ENCODE assay signal across 10 cellular contexts in the genomic region with DNA sequence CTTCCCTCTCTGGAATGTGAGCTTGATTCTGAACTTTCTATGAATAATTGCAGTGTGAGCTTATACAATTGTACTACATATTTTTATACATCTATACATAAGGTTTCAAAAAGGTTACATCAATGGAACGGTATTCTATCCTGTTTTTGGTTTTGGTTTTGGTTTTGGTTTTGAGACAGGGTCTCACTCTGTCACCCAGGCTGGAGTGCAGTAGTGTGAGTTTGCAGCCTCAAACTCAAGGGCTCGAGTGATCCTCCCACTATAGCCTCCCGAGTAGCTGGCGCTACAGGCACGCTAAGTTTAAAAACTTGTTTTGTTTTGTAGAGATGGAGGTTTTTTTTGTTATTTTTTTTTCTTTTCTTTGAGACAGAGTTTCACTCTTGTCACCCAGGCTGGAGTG. TPM values are rescaled to one million over a fixed set of nuclear protein-coding genes. Genes with fewer than 3 reads are reported as not detected.
DNase-seq lines count a peak whose midpoint lies in the region; ATAC-seq and TF ChIP-seq lines count a peak whose summit lies in the region.
"Had no signal": no experiment of that assay in that cellular context is flagged by ENCODE, and none has a peak within 500 bp of the region (broad histone marks: within the 10 kb centered on the region; RNA-seq: fewer than 3 reads in every experiment).

No MANE protein-coding gene starts in this region.

- H3K4me3 Mint-ChIP-seq in activated CD4-positive, alpha-beta T cell treated with anti-CD3 and anti-CD28 coated beads, Interleukin-2, amount 10 ng/mL, durations not matched to agents 24 days and 14 days: peak overlapping the region; percentile 70
- peak overlapping the region; percentile 69 for H3K4me3 Mint-ChIP-seq in activated CD8-positive, alpha-beta T cell treated with anti-CD3 and anti-CD28 coated beads for 36 hours
- no peak overlapping the region for H3K4me3 Mint-ChIP-seq in nephron

- peaks cover 4% of the 10 kb centered on the region for H3K4me1 Mint-ChIP-seq in activated CD4-positive, alpha-beta T cell treated with anti-CD3 and anti-CD28 coated beads, Interleukin-2, amount 10 ng/mL, durations not matched to agents 24 days and 14 days
- H3K4me1 Mint-ChIP-seq in activated CD8-positive, alpha-beta T cell treated with anti-CD3 and anti-CD28 coated beads for 36 hours (ENCODE audit: low read depth): peaks cover 21% of the 10 kb centered on the region
- H3K4me1 Mint-ChIP-seq in nephron: peaks cover 5% of the 10 kb centered on the region

- no peaks in the 10 kb centered on the region for H3K27me3 Mint-ChIP-seq in activated CD4-positive, alpha-beta T cell treated with anti-CD3 and anti-CD28 coated beads, Interleukin-2, amount 10 ng/mL, durations not matched to agents 24 days and 14 days
- H3K27me3 Mint-ChIP-seq in activated CD8-positive, alpha-beta T cell treated with anti-CD3 and anti-CD28 coated beads for 36 hours: no peaks in the 10 kb centered on the region
- no peaks in the 10 kb centered on the region for H3K27me3 Mint-ChIP-seq in nephron (ENCODE audit: low read depth)

- no peaks in the 10 kb centered on the region for H3K36me3 Mint-ChIP-seq in activated CD4-positive, alpha-beta T cell treated with anti-CD3 and anti-CD28 coated beads, Interleukin-2, amount 10 ng/mL, durations not matched to agents 24 days and 14 days (ENCODE audit: low read depth)
- H3K36me3 Mint-ChIP-seq in activated CD8-positive, alpha-beta T cell treated with anti-CD3 and anti-CD28 coated beads for 36 hours (ENCODE audit: low read depth): no peaks in the 10 kb centered on the region
- H3K36me3 Mint-ChIP-seq in nephron (ENCODE audit: low read depth): no peaks in the 10 kb centered on the region

- intact Hi-C loops in activated CD4-positive, alpha-beta T cell treated with anti-CD3 and anti-CD28 coated beads, Interleukin-2, amount 10 ng/mL, durations not matched to agents 24 days and 14 days (cut with micrococcal nuclease): no loop called here
- intact Hi-C loops in activated CD8-positive, alpha-beta T cell treated with anti-CD3 and anti-CD28 coated beads for 36 hours (cut with micrococcal nuclease): no loop called here

- POLR2A ChIA-PET in activated CD8-positive, alpha-beta T cell treated with anti-CD3 and anti-CD28 coated beads for 36 hours (lab: Charles Lee): interaction anchor here (1.4 kb wide), 1 partner anchor 163 kb away, joined by 4 read pairs; no protein-coding TSS in a partner anchor

- TF ChIP-seq CTCF in activated CD8-positive, alpha-beta T cell treated with anti-CD3 and anti-CD28 coated beads for 36 hours (IDR thresholded peaks at IDR 0.05): no peak
- no peak for TF ChIP-seq CTCF in nephron (IDR thresholded peaks at IDR 0.05; ENCODE audit: unreplicated experiment in 3 of 3)

- no peaks in the 10 kb centered on the region for H3K9me3 Mint-ChIP-seq in activated CD4-positive, alpha-beta T cell treated with anti-CD3 and anti-CD28 coated beads, Interleukin-2, amount 10 ng/mL, durations not matched to agents 24 days and 14 days
- H3K9me3 Mint-ChIP-seq in activated CD8-positive, alpha-beta T cell treated with anti-CD3 and anti-CD28 coated beads for 36 hours: no peaks in the 10 kb centered on the region
- no peaks in the 10 kb centered on the region for H3K9me3 Mint-ChIP-seq in nephron

- peak overlapping the region; percentile 59 for H3K27ac Mint-ChIP-seq in activated CD4-positive, alpha-beta T cell treated with anti-CD3 and anti-CD28 coated beads, Interleukin-2, amount 10 ng/mL, durations not matched to agents 24 days and 14 days
- peak overlapping the region; percentile 82 for H3K27ac Mint-ChIP-seq in activated CD8-positive, alpha-beta T cell treated with anti-CD3 and anti-CD28 coated beads for 36 hours
- H3K27ac Mint-ChIP-seq in nephron: peak overlapping the region in 2 of 3 experiments; percentile 4 to 21

- CTCF ChIA-PET in activated CD8-positive, alpha-beta T cell treated with anti-CD3 and anti-CD28 coated beads for 36 hours (lab: Charles Lee): interaction anchor here (0.7 to 6.4 kb wide), 6 partner anchors 14 to 426 kb away, joined by 3 to 62 read pairs (median 4); no protein-coding TSS in a partner anchor

- DNase-seq in activated CD4-positive, alpha-beta T cell treated with anti-CD3 and anti-CD28 coated beads, Interleukin-2, amount 10 ng/mL, durations not matched to agents 24 days and 14 days: peak; percentile 73
- no peak for DNase-seq in activated CD4-positive, alpha-beta T cell treated with anti-CD3 and anti-CD28 coated beads for 4 hours
- peak; percentile 53 for DNase-seq in activated CD8-positive, alpha-beta T cell treated with anti-CD3 and anti-CD28 coated beads for 36 hours
- no peak for DNase-seq in NCI-H526 (lab: John Stamatoyannopoulos, UW)
- DNase-seq in NCI-H1048 (lab: John Stamatoyannopoulos, UW): no peak
- no peak for DNase-seq in NCI-H2196 treated with DMSO at 0.1 percent for 48 hours (lab: John Stamatoyannopoulos, UW; ENCODE audit: unreplicated experiment)
- DNase-seq: SHP77 treated with DMSO at 0.1 percent for 48 hours had no signal

- ATAC-seq in HG02763 (IDR thresholded peaks at IDR 0.05; ENCODE audit: unreplicated experiment): peak; percentile 67
- ATAC-seq in activated CD8-positive, alpha-beta T cell treated with anti-CD3 and anti-CD28 coated beads for 36 hours: peak; percentile 96
- ATAC-seq: A549 had no signal

RNA-seq across cellular contexts. Expression of a gene that starts 1.1 kb away (rescaled TPM):
- total RNA-seq in activated CD4-positive, alpha-beta T cell treated with anti-CD3 and anti-CD28 coated beads, Interleukin-2, amount 10 ng/mL, durations not matched to agents 24 days and 14 days: not detected in 2 replicates
- total RNA-seq in activated CD8-positive, alpha-beta T cell treated with anti-CD3 and anti-CD28 coated beads for 36 hours: not detected

RNA-seq across cellular contexts. Expression of a gene that starts 12.9 kb away (rescaled TPM):
- not detected in 2 replicates for total RNA-seq in activated CD4-positive, alpha-beta T cell treated with anti-CD3 and anti-CD28 coated beads, Interleukin-2, amount 10 ng/mL, durations not matched to agents 24 days and 14 days
- not detected for total RNA-seq in activated CD8-positive, alpha-beta T cell treated with anti-CD3 and anti-CD28 coated beads for 36 hours

RNA-seq across cellular contexts. Expression of a gene that starts 31.6 kb away (rescaled TPM):
- total RNA-seq in activated CD4-positive, alpha-beta T cell treated with anti-CD3 and anti-CD28 coated beads, Interleukin-2, amount 10 ng/mL, durations not matched to agents 24 days and 14 days: 0.50 and 0.79 TPM in 2 replicates
- total RNA-seq in activated CD8-positive, alpha-beta T cell treated with anti-CD3 and anti-CD28 coated beads for 36 hours: under 1 TPM; 0.34 to 0.87 TPM

Comparison
In these comparisons a context has a peak if more than half of its experiments do, and no peak if none do; other contexts are left out.
1. DNase-seq: peak in activated CD4-positive, alpha-beta T cell treated with anti-CD3 and anti-CD28 coated beads, Interleukin-2, amount 10 ng/mL, durations not matched to agents 24 days and 14 days (single experiment) and activated CD8-positive, alpha-beta T cell treated with anti-CD3 and anti-CD28 coated beads for 36 hours (single experiment); none in activated CD4-positive, alpha-beta T cell treated with anti-CD3 and anti-CD28 coated beads for 4 hours (0 of 2), NCI-H526 (0 of 2), NCI-H1048 (single experiment) and NCI-H2196 treated with DMSO at 0.1 percent for 48 hours (single experiment).
2. H3K27ac Mint-ChIP-seq: peak in every context shown above with its lines; median percentile 82 in activated CD8-positive, alpha-beta T cell treated with anti-CD3 and anti-CD28 coated beads for 36 hours; 59 in activated CD4-positive, alpha-beta T cell treated with anti-CD3 and anti-CD28 coated beads, Interleukin-2, amount 10 ng/mL, durations not matched to agents 24 days and 14 days; 12 in nephron.
3. H3K4me3 Mint-ChIP-seq: peak in activated CD4-positive, alpha-beta T cell treated with anti-CD3 and anti-CD28 coated beads, Interleukin-2, amount 10 ng/mL, durations not matched to agents 24 days and 14 days (single experiment) and activated CD8-positive, alpha-beta T cell treated with anti-CD3 and anti-CD28 coated beads for 36 hours (single experiment); none in nephron (0 of 3).